9 cellular contexts compared by ENCODE assay signal in the genomic region with DNA sequence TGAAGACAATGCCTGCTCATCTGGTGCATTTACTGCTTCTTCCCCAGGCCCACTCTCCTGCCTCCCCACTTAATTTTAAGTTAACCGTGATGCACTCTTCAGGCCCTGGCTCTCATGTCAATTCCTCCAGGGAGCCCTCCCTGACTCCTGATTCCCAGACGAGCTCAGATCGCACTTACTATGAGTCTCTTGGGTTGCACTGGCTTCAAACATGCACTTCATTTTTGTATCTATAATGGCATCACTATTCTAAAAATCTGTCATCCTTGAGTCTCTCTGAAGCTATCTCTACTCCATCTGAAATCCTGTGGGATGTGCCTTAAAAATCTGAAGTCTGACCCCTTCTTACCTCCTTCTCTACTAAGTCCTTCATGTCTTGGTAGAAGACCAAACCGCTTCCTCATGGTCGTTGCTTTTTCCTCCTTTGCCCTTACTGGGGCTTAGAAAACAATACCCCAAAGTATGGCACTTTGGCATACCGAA. TPM values are rescaled to one million over a fixed set of nuclear protein-coding genes. Genes with fewer than 3 reads are reported as not detected.
DNase-seq lines count a peak whose midpoint lies in the region; TF ChIP-seq lines count a peak whose summit lies in the region.
"Had no signal": no experiment of that assay in that cellular context is flagged by ENCODE, and none has a peak within 500 bp of the region (broad histone marks: within the 10 kb centered on the region; RNA-seq: fewer than 3 reads in every experiment).

No MANE protein-coding gene starts in this region.

- H3F3A ChIP-seq in Loucy (ENCODE audit: low read depth): no peaks in the 10 kb centered on the region

- H2AFZ ChIP-seq in Loucy (ENCODE audit: low read length): no peak overlapping the region

- H3K4me1 ChIP-seq in BLaER1 treated with 17β-estradiol and CSF1 and Interleukin-3, amounts not matched to agents 10 nM and 100 nM: peaks cover 53 to 61% (median 58%) of the 10 kb centered on the region in 10 experiments
- H3K4me1 ChIP-seq in Loucy (ENCODE audit: insufficient read depth, low read length, poor library complexity, severe bottlenecking): peaks cover 21% of the 10 kb centered on the region
- H3K4me1 ChIP-seq in suprapubic skin: peaks cover 47% of the 10 kb centered on the region

- H3K4me3 Mint-ChIP-seq in chondrocyte (ENCODE audit: unreplicated experiment) (peak overlapping the region; percentile 66), nephron (peak overlapping the region; percentile 64 to 80 (median 76))

- H4K20me1 ChIP-seq in BLaER1 treated with 17β-estradiol and CSF1 and Interleukin-3, amounts not matched to agents 10 nM and 100 nM: peaks cover 0 to 6% (median 0%) of the 10 kb centered on the region in 11 experiments; a peak in 1 of 22 replicates
- H4K20me1 ChIP-seq in Loucy (ENCODE audit: insufficient read depth, low read length, poor library complexity, severe bottlenecking): no peaks in the 10 kb centered on the region

- H3K79me2 ChIP-seq in Loucy (ENCODE audit: insufficient read depth, low read length): peaks cover 6% of the 10 kb centered on the region; the same call in 1 of the 2 replicates

- TF ChIP-seq CTCF in Loucy (conservative IDR thresholded peaks at IDR 0.05; ENCODE audit: low read length): no peak
- no peak for TF ChIP-seq CTCF in chondrocyte (IDR thresholded peaks at IDR 0.05)
- no peak for TF ChIP-seq CTCF in nephron (IDR thresholded peaks at IDR 0.05; ENCODE audit: unreplicated experiment in 3 of 3)
- no peak for TF ChIP-seq CTCF in suprapubic skin (IDR thresholded peaks at IDR 0.05)

- H3K9me2 ChIP-seq in Loucy (replicated peaks; ENCODE audit: low read depth, low read length): no peaks in the 10 kb centered on the region

- H3K4me3 ChIP-seq in BLaER1 treated with 17β-estradiol and CSF1 and Interleukin-3, amounts not matched to agents 10 nM and 100 nM: no peak overlapping the region
- H3K4me3 ChIP-seq in Loucy (ENCODE audit: low read length, poor library complexity, severe bottlenecking) (no peak overlapping the region), suprapubic skin (no peak overlapping the region)

- TF ChIP-seq EP300 in suprapubic skin (IDR thresholded peaks at IDR 0.05): no peak

- H3K27me3 Mint-ChIP-seq in chondrocyte (ENCODE audit: low read depth): no peaks in the 10 kb centered on the region
- no peaks in the 10 kb centered on the region for H3K27me3 Mint-ChIP-seq in nephron (ENCODE audit: low read depth)

- H3K4me1 Mint-ChIP-seq in chondrocyte (ENCODE audit: low read depth): peaks cover 35% of the 10 kb centered on the region
- peaks cover 19% of the 10 kb centered on the region for H3K4me1 Mint-ChIP-seq in nephron

- H3K4me2 ChIP-seq in BLaER1 treated with 17β-estradiol and CSF1 and Interleukin-3, amounts not matched to agents 10 nM and 100 nM: peak overlapping the region; percentile 53 to 87 (median 75)
- H3K4me2 ChIP-seq in Loucy (ENCODE audit: low read depth, low read length, poor library complexity, severe bottlenecking): peak overlapping the region; percentile 83

- 58% methylated on average over 6 of the region's 6 CpGs for whole genome bisulfite sequencing in suprapubic skin

- H3K9ac ChIP-seq in BLaER1 treated with 17β-estradiol and CSF1 and Interleukin-3, amounts not matched to agents 10 nM and 100 nM: peak overlapping the region in 8 of 11 experiments; percentile 2 to 49 (median 46); a peak in 9 of 22 replicates
- peak overlapping the region; percentile 63 for H3K9ac ChIP-seq in Loucy (ENCODE audit: low read depth, low read length, poor library complexity, severe bottlenecking)

- H3K27me3 ChIP-seq in BLaER1 treated with 17β-estradiol and CSF1 and Interleukin-3, amounts not matched to agents 10 nM and 100 nM: no peaks in the 10 kb centered on the region
- no peaks in the 10 kb centered on the region for H3K27me3 ChIP-seq in Loucy (ENCODE audit: insufficient read depth, low read length, poor library complexity, severe bottlenecking)
- H3K27me3 ChIP-seq in suprapubic skin: no peaks in the 10 kb centered on the region

- H3K27ac ChIP-seq in BLaER1 treated with 17β-estradiol and CSF1 and Interleukin-3, amounts not matched to agents 10 nM and 100 nM: peak overlapping the region in 9 of 11 experiments; percentile 9 to 64 (median 34); a peak in 15 of 22 replicates
- H3K27ac ChIP-seq in suprapubic skin: no peak overlapping the region

- peaks cover 16 to 30% (median 27%) of the 10 kb centered on the region in 11 experiments for H3K36me3 ChIP-seq in BLaER1 treated with 17β-estradiol and CSF1 and Interleukin-3, amounts not matched to agents 10 nM and 100 nM
- peaks cover 31% of the 10 kb centered on the region; the same call in 1 of the 2 replicates for H3K36me3 ChIP-seq in Loucy (ENCODE audit: insufficient read depth, low read length)
- peaks cover 29% of the 10 kb centered on the region for H3K36me3 ChIP-seq in suprapubic skin

- TF ChIP-seq POLR2A in suprapubic skin (IDR thresholded peaks at IDR 0.05): no peak

- H3K36me3 Mint-ChIP-seq in chondrocyte (ENCODE audit: low read depth) (peaks cover 15% of the 10 kb centered on the region), nephron (ENCODE audit: low read depth) (peaks cover 8% of the 10 kb centered on the region)

- H3K27ac Mint-ChIP-seq in chondrocyte (ENCODE audit: unreplicated experiment) (peak overlapping the region; percentile 82), nephron (peak overlapping the region; percentile 14 to 72 (median 49))

- DNase-seq in chondrocyte (ENCODE audit: low spot score) (no peak), NCI-H1048 (lab: John Stamatoyannopoulos, UW) (no peak), mucosa of gallbladder (ENCODE audit: low spot score) (no peak), NCI-H69 (lab: John Stamatoyannopoulos, UW) (no peak), suprapubic skin (ENCODE audit: low spot score in 2 of 2) (no peak)

- no peaks in the 10 kb centered on the region for H3K9me3 Mint-ChIP-seq in chondrocyte (ENCODE audit: low read depth)
- H3K9me3 Mint-ChIP-seq in nephron: no peaks in the 10 kb centered on the region

- H3K9me3 ChIP-seq in BLaER1 treated with 17β-estradiol and CSF1 and Interleukin-3, amounts not matched to agents 10 nM and 100 nM (replicated peaks in 1 of 11): no peaks in the 10 kb centered on the region
- H3K9me3 ChIP-seq in Loucy (ENCODE audit: insufficient read depth, low read depth, low read length) (no peaks in the 10 kb centered on the region), suprapubic skin (no peaks in the 10 kb centered on the region)

RNA-seq across cellular contexts. Expression of a gene that starts 24.7 kb away (rescaled TPM):
- total RNA-seq in chondrocyte (not detected in 3 replicates), mucosa of gallbladder (3.8 TPM), suprapubic skin (1 to 10 TPM in 1 of 4 donors, not detected in 3; 2.7 TPM)
- total RNA-seq: RPMI7951 had no signal

RNA-seq across cellular contexts. Expression of a gene that starts 57.3 kb away (rescaled TPM):
- total RNA-seq in chondrocyte: 7.7 to 73.7 TPM (median 9.0 TPM) in 3 replicates
- 59.7 TPM for total RNA-seq in mucosa of gallbladder
- 100 to 1,000 TPM; 335 to 766 (median 507) TPM for total RNA-seq in suprapubic skin
